In genomic region chr19:47047931-47048399, GRCh38 we compare ENCODE assay signal across 8 cellular contexts.
DNase-seq lines count a peak whose midpoint lies in the region; ATAC-seq and TF ChIP-seq lines count a peak whose summit lies in the region.

No MANE protein-coding gene starts in this region.

- ATAC-seq in GM18868 (IDR thresholded peaks at IDR 0.05; ENCODE audit: unreplicated experiment) (peak; percentile 43), HG03139 (IDR thresholded peaks at IDR 0.05; ENCODE audit: unreplicated experiment) (peak; percentile 26)

- no peak for TF ChIP-seq CTCF in choroid plexus epithelial cell (conservative IDR thresholded peaks at IDR 0.05; ENCODE audit: low read depth, low read length)

- in situ Hi-C loops in ACHN (cut with HindIII; ENCODE audit: low pct_ligation_motif_present, low pct_unique_long_range_greater_than_20kb, low sequenced_read_pairs) = no loop called here

- DNase-seq in ACHN (peak; percentile 82), NCI-H446 (lab: John Stamatoyannopoulos, UW) (peak; percentile 87 to 93), choroid plexus epithelial cell (ENCODE audit: low read depth) (peak; percentile 97), kidney tubule cell (ENCODE audit: low spot score) (peak; percentile 86)
- DNase-seq in activated CD4-positive, alpha-beta T cell treated with anti-CD3 and anti-CD28 coated beads for 1 hour = peak; percentile 30
- DNase-seq in stimulated activated CD4-positive, alpha-beta T cell treated with anti-CD3 and anti-CD28 coated beads, Interleukin-1b, Interleukin-23, amount 100 ng/mL, for 24 hours (ENCODE audit: low read depth in 4 of 4, low spot score in 1 of 4) = peak; percentile 24 to 75 (median 48)

- peak overlapping the region; percentile 74 for H3K4me3 ChIP-seq in choroid plexus epithelial cell (ENCODE audit: low read depth, low read length)

Comparison
In these comparisons a context has a peak if more than half of its experiments do, and no peak if none do; other contexts are left out.
1. Peak in every context shown above with its lines: DNase-seq, ATAC-seq and H3K4me3 ChIP-seq.
2. DNase-seq: peak in every context shown above with its lines; median percentile 97 in choroid plexus epithelial cell; 90 in NCI-H446; 86 in kidney tubule cell; 82 in ACHN; 48 in stimulated activated CD4-positive, alpha-beta T cell treated with anti-CD3 and anti-CD28 coated beads, Interleukin-1b, Interleukin-23, amount 100 ng/mL, for 24 hours; 30 in activated CD4-positive, alpha-beta T cell treated with anti-CD3 and anti-CD28 coated beads for 1 hour.